In genomic region chr7:909358-910329, GRCh38 we compare ENCODE assay signal across 8 cellular contexts. TPM values are rescaled to one million over a fixed set of nuclear protein-coding genes. Genes with fewer than 3 reads are reported as not detected.
DNase-seq lines count a peak whose midpoint lies in the region; ATAC-seq, FAIRE-seq and TF ChIP-seq lines count a peak whose summit lies in the region.

No MANE protein-coding gene starts in this region.

- TF ChIP-seq CTCF in gastroesophageal sphincter (IDR thresholded peaks at IDR 0.05) (no peak), pancreas (IDR thresholded peaks at IDR 0.05) (no peak)

- ATAC-seq in activated CD4-positive, alpha-beta T cell treated with anti-CD3 and anti-CD28 coated beads for 36 hours: peak; percentile 28
- ATAC-seq in T-helper 17 cell (peak; percentile 35), gastroesophageal sphincter (peak; percentile 70), pancreas (peak; percentile 57 to 71 (median 59)), HG03135 (IDR thresholded peaks at IDR 0.05; ENCODE audit: unreplicated experiment) (no peak)

- H3K9me3 ChIP-seq in T-helper 17 cell (ENCODE audit: control insufficient read depth, low read length, poor library complexity, severe bottlenecking) (no peaks in the 10 kb centered on the region), gastroesophageal sphincter (no peaks in the 10 kb centered on the region), pancreas (no peaks in the 10 kb centered on the region)

- no peaks in the 10 kb centered on the region for H3K36me3 Mint-ChIP-seq in activated CD4-positive, alpha-beta T cell treated with anti-CD3 and anti-CD28 coated beads for 36 hours (ENCODE audit: low read depth)
- H3K36me3 Mint-ChIP-seq in T-helper 17 cell (ENCODE audit: low read depth): no peaks in the 10 kb centered on the region

- 69% methylated on average over 8 of the region's 58 CpGs; no CpG with 5 or more reads in 1 of the 2 donors for WGBS in gastroesophageal sphincter (ENCODE audit: low coverage in 1 of 2), 2 donors
- 34 to 51% methylated on average over 47 to 57 of the region's 58 CpGs for WGBS in pancreas, 2 donors

- no peak for TF ChIP-seq EP300 in gastroesophageal sphincter (IDR thresholded peaks at IDR 0.05)

- CTCF ChIA-PET in activated CD4-positive, alpha-beta T cell treated with anti-CD3 and anti-CD28 coated beads for 36 hours (lab: Charles Lee): interaction anchor here (0.6 to 2.3 kb wide), 13 partner anchors 8 to 645 kb away, joined by 3 to 10 read pairs (median 3); partner anchors contain the start of gene COX19

- no peaks in the 10 kb centered on the region for H3K27me3 ChIP-seq in gastroesophageal sphincter
- no peaks in the 10 kb centered on the region for H3K27me3 ChIP-seq in pancreas

- H3K27ac ChIP-seq in gastroesophageal sphincter (peak overlapping the region in 3 of 4 donors; percentile 69 to 79 (median 74)), pancreas (peak overlapping the region in 1 of 4 donors; percentile 26)

- H3K27me3 Mint-ChIP-seq in activated CD4-positive, alpha-beta T cell treated with anti-CD3 and anti-CD28 coated beads for 36 hours: no peaks in the 10 kb centered on the region
- H3K27me3 Mint-ChIP-seq in T-helper 17 cell: no peaks in the 10 kb centered on the region

- intact Hi-C loops in activated CD4-positive, alpha-beta T cell treated with anti-CD3 and anti-CD28 coated beads for 36 hours (cut with DNase I, micrococcal nuclease): loop anchor here (1.0 to 5.0 kb wide), 3 partner anchors 12 to 156 kb away; no protein-coding TSS in a partner anchor
- intact Hi-C loops in pancreas (cut with DNase I): loop anchor here in 1 of 3 donors (10.0 kb wide), 2 partner anchors 45 to 145 kb away; partner anchors contain the start of gene ADAP1

- FAIRE-seq in pancreas (lab: Jason Lieb, UNC): no peak

- no peak for TF ChIP-seq POLR2A in gastroesophageal sphincter (IDR thresholded peaks at IDR 0.05)

- H3K4me3 ChIP-seq in gastroesophageal sphincter: peak overlapping the region in 1 of 2 donors; percentile 47
- peak overlapping the region in 2 of 4 donors; percentile 36 to 40 for H3K4me3 ChIP-seq in pancreas

- peaks cover 0 to 31% (median 0%) of the 10 kb centered on the region in 3 donors for H3K4me1 ChIP-seq in gastroesophageal sphincter
- no peaks in the 10 kb centered on the region for H3K4me1 ChIP-seq in pancreas

- H3K36me3 ChIP-seq in gastroesophageal sphincter: peaks cover 0 to 3% of the 10 kb centered on the region in 2 donors
- no peaks in the 10 kb centered on the region for H3K36me3 ChIP-seq in pancreas

- H3K4me1 Mint-ChIP-seq in activated CD4-positive, alpha-beta T cell treated with anti-CD3 and anti-CD28 coated beads for 36 hours: peaks cover 10% of the 10 kb centered on the region
- peaks cover 11% of the 10 kb centered on the region for H3K4me1 Mint-ChIP-seq in T-helper 17 cell

- peak overlapping the region; percentile 30 for H3K4me3 Mint-ChIP-seq in activated CD4-positive, alpha-beta T cell treated with anti-CD3 and anti-CD28 coated beads for 36 hours
- H3K4me3 Mint-ChIP-seq in T-helper 17 cell: peak overlapping the region; percentile 72

- H3K27ac Mint-ChIP-seq in activated CD4-positive, alpha-beta T cell treated with anti-CD3 and anti-CD28 coated beads for 36 hours: no peak overlapping the region
- no peak overlapping the region for H3K27ac Mint-ChIP-seq in T-helper 17 cell

- POLR2A ChIA-PET in activated CD4-positive, alpha-beta T cell treated with anti-CD3 and anti-CD28 coated beads for 36 hours (lab: Charles Lee): no interaction called here

- no peaks in the 10 kb centered on the region for H3K9me3 Mint-ChIP-seq in activated CD4-positive, alpha-beta T cell treated with anti-CD3 and anti-CD28 coated beads for 36 hours (ENCODE audit: low read depth)

- DNase-seq in activated CD4-positive, alpha-beta T cell treated with anti-CD3 and anti-CD28 coated beads for 36 hours: peak; percentile 37
- DNase-seq in activated CD4-positive, alpha-beta T cell treated with anti-CD3 and anti-CD28 coated beads for 48 hours: no peak
- DNase-seq in T-helper 17 cell (no peak), pancreas (peak in 3 of 6 donors; percentile 51 to 77 (median 72)), DMS114 treated with DMSO at 0.1 percent for 48 hours (lab: John Stamatoyannopoulos, UW; ENCODE audit: unreplicated experiment) (no peak), SHP77 (lab: John Stamatoyannopoulos, UW) (no peak)

RNA-seq across cellular contexts. Expression of gene GET4, which starts 33.3 kb away (rescaled TPM):
- total RNA-seq in activated CD4-positive, alpha-beta T cell treated with anti-CD3 and anti-CD28 coated beads for 36 hours: 10 to 100 TPM; 17.7 to 29.7 TPM
- 10 to 100 TPM; 58.5 to 81.0 TPM for total RNA-seq in T-helper 17 cell
- 10 to 100 TPM; 18.4 to 34.8 (median 28.7) TPM for total RNA-seq in gastroesophageal sphincter
- total RNA-seq in pancreas: 10 to 100 TPM; 13.1 to 23.8 (median 19.9) TPM
- polyA plus RNA-seq in pancreas: 10 to 100 TPM; 52.6 to 94.5 TPM

RNA-seq across cellular contexts. Expression of gene ADAP1, which starts 44.8 kb away (rescaled TPM):
- 10 to 100 TPM; 13.1 to 14.8 TPM for total RNA-seq in activated CD4-positive, alpha-beta T cell treated with anti-CD3 and anti-CD28 coated beads for 36 hours
- total RNA-seq in T-helper 17 cell: 10 to 100 TPM in 1 of 2 donors, 1 to 10 TPM in 1; 6.7 to 15.4 TPM
- total RNA-seq in gastroesophageal sphincter: 100 to 1,000 TPM in 1 of 4 donors, 10 to 100 TPM in 3; 44.8 to 106 (median 60.1) TPM
- total RNA-seq in pancreas: 10 to 100 TPM; 10.9 to 15.0 (median 13.7) TPM
- polyA plus RNA-seq in pancreas: 10 to 100 TPM; 15.5 to 41.2 TPM
